13 cellular contexts compared by ENCODE assay signal in the genomic region with DNA sequence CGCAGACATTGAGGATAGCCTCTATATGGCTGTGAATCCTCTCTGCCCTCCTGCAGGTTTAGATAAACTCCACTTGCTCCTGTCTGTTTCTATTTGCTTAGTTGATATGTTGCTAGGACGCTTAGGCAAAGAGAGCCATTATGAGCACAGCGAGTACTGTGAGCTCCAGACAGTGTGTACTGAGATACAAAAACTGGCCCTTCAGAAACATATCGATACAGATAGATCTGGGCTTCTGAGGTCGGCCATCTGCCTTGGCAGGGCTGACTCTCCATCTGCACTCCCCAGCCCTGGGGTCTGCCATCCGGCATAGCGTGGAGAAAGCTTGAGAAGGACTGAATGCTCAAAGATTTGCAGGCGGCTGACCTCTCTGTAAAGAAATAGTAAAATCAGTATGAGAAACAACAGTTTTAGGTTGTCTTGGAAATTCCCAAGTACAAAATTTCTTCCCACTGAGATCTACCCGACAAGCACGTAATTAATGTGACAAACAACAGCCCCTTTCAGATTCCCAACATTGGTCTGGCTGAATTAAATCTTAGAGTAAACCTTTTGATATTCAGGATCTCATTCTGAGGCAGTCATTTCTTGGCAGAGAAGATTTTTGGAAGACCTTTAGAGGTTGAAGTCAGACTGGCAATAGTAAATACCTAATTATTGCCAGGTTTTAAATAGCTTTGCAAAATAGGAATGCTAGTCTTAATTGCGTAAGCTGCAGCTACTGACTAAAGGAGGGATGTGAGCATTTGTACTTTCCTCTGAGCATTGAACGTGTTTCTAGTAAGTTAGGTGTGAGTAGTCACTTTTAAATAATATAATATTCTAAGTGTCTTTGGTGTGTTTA.
DNase-seq lines count a peak whose midpoint lies in the region; ATAC-seq, FAIRE-seq and TF ChIP-seq lines count a peak whose summit lies in the region.
"Had no signal": no experiment of that assay in that cellular context is flagged by ENCODE, and none has a peak within 500 bp of the region (broad histone marks: within the 10 kb centered on the region; RNA-seq: fewer than 3 reads in every experiment).

No MANE protein-coding gene starts in this region.

- no peaks in the 10 kb centered on the region for H3K27me3 ChIP-seq in naive thymus-derived CD4-positive, alpha-beta T cell (ENCODE audit: control insufficient read depth in 2 of 2, insufficient read depth in 2 of 2, low read length in 2 of 2)
- no peaks in the 10 kb centered on the region for H3K27me3 ChIP-seq in small intestine (ENCODE audit: control insufficient read depth in 2 of 2, insufficient read depth in 2 of 2, low read length in 2 of 2)

- no peak overlapping the region for H3K4me3 ChIP-seq in naive thymus-derived CD4-positive, alpha-beta T cell (ENCODE audit: low read length)
- H3K4me3 ChIP-seq in small intestine (ENCODE audit: low read depth in 1 of 2, low read length in 2 of 2), result no peak overlapping the region

- no peaks in the 10 kb centered on the region for H3K4me1 Mint-ChIP-seq in naive thymus-derived CD4-positive, alpha-beta T cell
- H3K4me1 Mint-ChIP-seq: central memory CD8-positive, alpha-beta T cell had no signal

- no peaks in the 10 kb centered on the region for H3K36me3 ChIP-seq in naive thymus-derived CD4-positive, alpha-beta T cell (ENCODE audit: control insufficient read depth in 2 of 3, insufficient read depth in 3 of 3, low read length in 3 of 3)
- H3K36me3 ChIP-seq in small intestine (ENCODE audit: control insufficient read depth in 2 of 2, insufficient read depth in 2 of 2, low read length in 2 of 2), result no peaks in the 10 kb centered on the region

- no peaks in the 10 kb centered on the region for H3K4me1 ChIP-seq in naive thymus-derived CD4-positive, alpha-beta T cell (ENCODE audit: control insufficient read depth in 2 of 2, insufficient read depth in 2 of 2, low read length in 2 of 2)
- no peaks in the 10 kb centered on the region for H3K4me1 ChIP-seq in small intestine (ENCODE audit: control insufficient read depth in 2 of 2, insufficient read depth in 1 of 2, low read depth in 1 of 2, low read length in 1 of 2)

- no peaks in the 10 kb centered on the region for H3K9me3 ChIP-seq in naive thymus-derived CD4-positive, alpha-beta T cell (ENCODE audit: control insufficient read depth in 2 of 3, low read length in 3 of 3)
- H3K9me3 ChIP-seq in small intestine (ENCODE audit: control insufficient read depth, low read depth), result no peaks in the 10 kb centered on the region

- no peak overlapping the region for H3K27ac ChIP-seq in naive thymus-derived CD4-positive, alpha-beta T cell (ENCODE audit: low read depth, low read length)
- no peak overlapping the region for H3K27ac ChIP-seq in small intestine (ENCODE audit: low read depth in 1 of 2, low read length in 1 of 2)

- H3K27me3 Mint-ChIP-seq in naive thymus-derived CD4-positive, alpha-beta T cell, result no peaks in the 10 kb centered on the region
- H3K27me3 Mint-ChIP-seq: central memory CD8-positive, alpha-beta T cell had no signal

- WGBS in small intestine, 3 donors, result 51 to 56% (median 52%) methylated on average over 12 of the region's 12 CpGs

- CTCF ChIA-PET in naive thymus-derived CD4-positive, alpha-beta T cell (lab: Charles Lee), result no interaction called here

- POLR2A ChIA-PET in naive thymus-derived CD4-positive, alpha-beta T cell (lab: Charles Lee), result no interaction called here

- no peak for FAIRE-seq in small intestine (lab: Jason Lieb, UNC)
- FAIRE-seq: G401.6 had no signal

- no peak for TF ChIP-seq POLR2A in GM18505 (IDR thresholded peaks at IDR 0.05; ENCODE audit: borderline replicate concordance, extremely low read depth, insufficient read depth, insufficient read length)

- no peak for ATAC-seq in HG03439 (IDR thresholded peaks at IDR 0.05; ENCODE audit: unreplicated experiment)
- no peak for ATAC-seq in naive thymus-derived CD4-positive, alpha-beta T cell
- no peak for ATAC-seq in GM18505 (IDR thresholded peaks at IDR 0.05; ENCODE audit: unreplicated experiment)

- no peak overlapping the region for H3K4me3 Mint-ChIP-seq in naive thymus-derived CD4-positive, alpha-beta T cell
- H3K4me3 Mint-ChIP-seq: central memory CD8-positive, alpha-beta T cell had no signal

- intact Hi-C loops in head of caudate nucleus (cut with DNase I), result no loop called here
- intact Hi-C loops in naive thymus-derived CD4-positive, alpha-beta T cell (cut with micrococcal nuclease), result no loop called here

- H3K9me3 Mint-ChIP-seq in naive thymus-derived CD4-positive, alpha-beta T cell, result peaks cover 0 to 17% (median 5%) of the 10 kb centered on the region in 11 donors

- DNase-seq in C1 segment of cervical spinal cord (lab: John Stamatoyannopoulos, UW), result peak in 9 of 14 donors; percentile 4 to 41 (median 24)
- DNase-seq in NCI-H526 treated with DMSO at 0.1 percent for 48 hours (lab: John Stamatoyannopoulos, UW), result peak; percentile 71
- peak in 34 of 42 donors; percentile 2 to 60 (median 24) for DNase-seq in head of caudate nucleus
- DNase-seq in nucleus accumbens (lab: John Stamatoyannopoulos, UW), result peak in 35 of 56 donors; percentile 1 to 55 (median 8)
- DNase-seq in naive thymus-derived CD4-positive, alpha-beta T cell, result no peak
- no peak for DNase-seq in small intestine
- DNase-seq: activated T-cell treated with anti-CD3 and anti-CD28 coated beads, Interleukin-2, amount 50 U/mL, for 1 hour; foreskin fibroblast; stimulated activated CD4-positive, alpha-beta T cell treated with anti-CD3 and anti-CD28 coated beads, Interleukin-1b, Interleukin-23, amount 100 ng/mL, for 48 hours had no signal

- no peak overlapping the region for H3K27ac Mint-ChIP-seq in naive thymus-derived CD4-positive, alpha-beta T cell

- no peaks in the 10 kb centered on the region for H3K36me3 Mint-ChIP-seq in naive thymus-derived CD4-positive, alpha-beta T cell

Comparison
In these comparisons a context has a peak if more than half of its experiments do, and no peak if none do; other contexts are left out.
1. DNase-seq: peak in C1 segment of cervical spinal cord (9 of 14), NCI-H526 treated with DMSO at 0.1 percent for 48 hours (single experiment), head of caudate nucleus (34 of 42) and nucleus accumbens (35 of 56); none in naive thymus-derived CD4-positive, alpha-beta T cell (0 of 9) and small intestine (single experiment).